ENCODE assay signal across 9 cellular contexts in the genomic region with DNA sequence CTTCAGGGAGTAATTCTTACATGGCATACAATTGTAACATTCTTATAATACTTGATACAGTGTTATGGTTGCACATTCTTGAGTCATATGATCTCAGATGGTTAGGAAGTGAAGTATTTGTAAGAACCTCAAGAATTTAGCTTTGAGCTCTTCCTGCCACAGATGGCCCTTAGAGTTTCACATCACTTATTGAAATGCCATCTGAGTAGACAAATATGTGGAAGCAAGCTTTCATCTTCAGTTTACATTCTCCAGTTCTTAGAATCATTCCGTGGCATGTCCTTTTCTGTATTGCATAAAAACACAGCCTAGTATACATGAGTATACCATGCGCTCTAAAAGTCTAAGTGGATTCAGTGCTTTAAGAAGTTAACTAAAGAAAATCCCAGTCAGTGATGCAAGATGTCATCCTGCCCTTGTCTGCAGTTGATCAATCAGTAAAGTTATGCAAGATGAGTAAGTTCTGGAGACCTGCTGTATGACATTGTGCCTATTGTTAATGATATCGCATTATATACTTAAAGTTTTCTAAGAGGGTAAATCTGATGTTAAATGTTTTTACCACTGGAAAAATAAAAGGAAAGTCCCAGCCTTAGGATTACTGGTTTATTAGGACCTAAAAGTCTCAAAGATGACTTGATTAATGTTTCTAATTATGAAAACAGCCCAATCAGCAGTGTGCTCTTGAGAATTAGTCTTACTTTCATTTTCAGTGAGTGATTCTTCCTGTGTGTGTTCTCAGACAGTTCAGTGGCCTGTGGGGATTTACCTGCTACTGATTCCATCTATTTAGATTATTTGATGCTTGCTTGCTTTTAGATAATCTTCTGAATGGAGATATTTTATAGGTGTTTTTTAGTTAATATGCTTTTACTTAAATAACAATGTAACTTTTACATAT. TPM values are rescaled to one million over a fixed set of nuclear protein-coding genes. Genes with fewer than 3 reads are reported as not detected.
DNase-seq lines count a peak whose midpoint lies in the region; ATAC-seq, FAIRE-seq and TF ChIP-seq lines count a peak whose summit lies in the region.
"Had no signal": no experiment of that assay in that cellular context is flagged by ENCODE, and none has a peak within 500 bp of the region (broad histone marks: within the 10 kb centered on the region; RNA-seq: fewer than 3 reads in every experiment).

No MANE protein-coding gene starts in this region.

- peaks cover 42% of the 10 kb centered on the region for H3K27me3 Mint-ChIP-seq in activated CD4-positive, alpha-beta T cell treated with anti-CD3 and anti-CD28 coated beads, Interleukin-2, amount 10 ng/mL, durations not matched to agents 24 days and 14 days
- H3K27me3 Mint-ChIP-seq in memory B cell, result no peaks in the 10 kb centered on the region

- BruUV-seq in K562 (replicated peaks; lab: Mats Ljungman, UMichigan), result no TSS peak

- H3K79me2 ChIP-seq in K562 (ENCODE audit: control insufficient read depth, insufficient read depth, low read length), result peaks cover 11% of the 10 kb centered on the region; the same call in 2 of the 3 replicates

- TF ChIP-seq POLR2A in K562 (conservative IDR thresholded peaks at IDR 0.05), result no peak; the same call in 1 of the 2 replicates

- no peaks in the 10 kb centered on the region for H3K9me1 ChIP-seq in K562 (ENCODE audit: control insufficient read depth, insufficient read depth, low read length)

- H3K27ac Mint-ChIP-seq in activated CD4-positive, alpha-beta T cell treated with anti-CD3 and anti-CD28 coated beads, Interleukin-2, amount 10 ng/mL, durations not matched to agents 24 days and 14 days, result peak overlapping the region; percentile 77
- H3K27ac Mint-ChIP-seq in memory B cell, result peak overlapping the region; percentile 96

- TF ChIP-seq EP300 in K562 (IDR thresholded peaks at IDR 0.05; ENCODE audit: low read length), result no peak

- 93% methylated on average over 3 of the region's 3 CpGs for WGBS in K562 (ENCODE audit: insufficient coverage, low coverage, missing lambda C conversion rate)

- no peaks in the 10 kb centered on the region for H3K9me3 ChIP-seq in K562 (replicated peaks; ENCODE audit: control insufficient read depth, insufficient read depth, low read depth, low read length)

- POLR2A ChIA-PET in K562 (lab: Yijun Ruan, JAX), result interaction anchor here (3.3 kb wide), 1 partner anchor 10 kb away, joined by 26 read pairs; no protein-coding TSS in a partner anchor

- H3K9ac ChIP-seq in K562 (ENCODE audit: insufficient read depth in 1 of 2, low read depth in 2 of 2, low read length in 2 of 2), result no peak overlapping the region

- H3K36me3 ChIP-seq in K562 (ENCODE audit: control insufficient read depth, insufficient read depth, low read length), result peaks cover 98% of the 10 kb centered on the region

- no peaks in the 10 kb centered on the region for H3K9me3 Mint-ChIP-seq in activated CD4-positive, alpha-beta T cell treated with anti-CD3 and anti-CD28 coated beads, Interleukin-2, amount 10 ng/mL, durations not matched to agents 24 days and 14 days
- H3K9me3 Mint-ChIP-seq in memory B cell, result no peaks in the 10 kb centered on the region

- H4K20me1 ChIP-seq in K562 (replicated peaks; ENCODE audit: control insufficient read depth, insufficient read depth, low read length), result no peaks in the 10 kb centered on the region

- no peak for TF ChIP-seq RAD21 in K562 (CRISPR knock-in tag; conservative IDR thresholded peaks at IDR 0.05 in 1 of 2, IDR thresholded peaks at IDR 0.05 in 1 of 2)

- no peak for TF ChIP-seq CTCF in K562 (IDR thresholded peaks at IDR 0.05 in 2 of 3, conservative IDR thresholded peaks at IDR 0.05 in 1 of 3; ENCODE audit: insufficient read depth in 2 of 3, low read depth in 1 of 3, low read length in 3 of 3)

- H3K4me1 Mint-ChIP-seq in activated CD4-positive, alpha-beta T cell treated with anti-CD3 and anti-CD28 coated beads, Interleukin-2, amount 10 ng/mL, durations not matched to agents 24 days and 14 days, result peaks cover 23% of the 10 kb centered on the region
- H3K4me1 Mint-ChIP-seq in memory B cell, result peaks cover 31% of the 10 kb centered on the region

- no peak overlapping the region for H2AFZ ChIP-seq in K562 (ENCODE audit: low read depth, low read length)

- H3K27ac ChIP-seq in K562 (ENCODE audit: extremely low read depth, low read depth, low read length), result no peak overlapping the region

- CTCF ChIA-PET in K562 (lab: Yijun Ruan, JAX; ENCODE audit: low intra/inter-chr PET ratio), result interaction anchor here (0.6 kb wide), 1 partner anchor 21 kb away, joined by 3 read pairs; no protein-coding TSS in a partner anchor

- FAIRE-seq in K562 (lab: Jason Lieb, UNC), result no peak
- FAIRE-seq: G401.6 had no signal

- DNase-seq in activated CD4-positive, alpha-beta T cell treated with anti-CD3 and anti-CD28 coated beads, Interleukin-2, amount 10 ng/mL, durations not matched to agents 24 days and 14 days, result no peak
- DNase-seq in activated CD4-positive, alpha-beta T cell treated with anti-CD3 and anti-CD28 coated beads, Interleukin-2, amount 50 U/mL, for 4 hours, result no peak
- DNase-seq in NAMALWA (ENCODE audit: low spot score), result peak; percentile 64
- DNase-seq in K562 (ENCODE audit: extremely low read depth in 1 of 4, low spot score in 3 of 4), result no peak
- no peak for DNase-seq in memory B cell (ENCODE audit: low spot score in 2 of 2)
- no peak for DNase-seq in NCI-H524 treated with DMSO at 0.1 percent for 48 hours (lab: John Stamatoyannopoulos, UW)
- DNase-seq in NCI-H526 treated with DMSO at 0.1 percent for 48 hours (lab: John Stamatoyannopoulos, UW), result no peak

- H3K4me3 ChIP-seq in K562, result no peak overlapping the region

- no peaks in the 10 kb centered on the region for H3K27me3 ChIP-seq in K562 (ENCODE audit: control insufficient read depth in 2 of 2, insufficient read depth in 2 of 2, low read length in 2 of 2)

- no peaks in the 10 kb centered on the region for H3K36me3 Mint-ChIP-seq in activated CD4-positive, alpha-beta T cell treated with anti-CD3 and anti-CD28 coated beads, Interleukin-2, amount 10 ng/mL, durations not matched to agents 24 days and 14 days (ENCODE audit: low read depth)
- H3K36me3 Mint-ChIP-seq in memory B cell, result no peaks in the 10 kb centered on the region

- ATAC-seq in HG02571 (IDR thresholded peaks at IDR 0.05; ENCODE audit: unreplicated experiment) (peak; percentile 92), K562 (no peak), memory B cell (ENCODE audit: low read depth) (peak; percentile 85)

- in situ Hi-C loops in K562 (cut with MboI), result loop anchor here (10.0 kb wide), 1 partner anchor 216 kb away; no protein-coding TSS in a partner anchor

- no peak overlapping the region for H3K4me2 ChIP-seq in K562 (ENCODE audit: insufficient read depth, low read length)

- peak overlapping the region; percentile 68 for H3K4me3 Mint-ChIP-seq in activated CD4-positive, alpha-beta T cell treated with anti-CD3 and anti-CD28 coated beads, Interleukin-2, amount 10 ng/mL, durations not matched to agents 24 days and 14 days
- H3K4me3 Mint-ChIP-seq in memory B cell, result peak overlapping the region; percentile 83

- H3K4me1 ChIP-seq in K562 (replicated peaks in 1 of 2; ENCODE audit: control insufficient read depth in 2 of 2, insufficient read depth in 2 of 2, low read length in 2 of 2), result no peaks in the 10 kb centered on the region

- intact Hi-C loops in activated CD4-positive, alpha-beta T cell treated with anti-CD3 and anti-CD28 coated beads, Interleukin-2, amount 10 ng/mL, durations not matched to agents 24 days and 14 days (cut with micrococcal nuclease), result loop anchor here (1.0 to 10.0 kb wide), 5 partner anchors 13 to 206 kb away; partner anchors contain the start of genes ARSK, GLRX, RFESD and SKIC3
- intact Hi-C loops in K562 (cut with micrococcal nuclease), result no loop called here

TF ChIP-seq in K562, 482 proteins besides CTCF, POLR2A, EP300 and RAD21 (continues in another document):
- TF ChIP-seq ZNF830 (CRISPR knock-in tag; IDR thresholded peaks at IDR 0.05), result no peak
- TF ChIP-seq MTA2 (IDR thresholded peaks at IDR 0.05; ENCODE audit: low read depth), result no peak
- TF ChIP-seq ZNF707 (CRISPR knock-in tag; conservative IDR thresholded peaks at IDR 0.05), result no peak
- no peak for TF ChIP-seq POLR3G (IDR thresholded peaks at IDR 0.05; ENCODE audit: extremely low read depth, insufficient read length, insufficient replicate concordance)
- TF ChIP-seq, protein P1, sequence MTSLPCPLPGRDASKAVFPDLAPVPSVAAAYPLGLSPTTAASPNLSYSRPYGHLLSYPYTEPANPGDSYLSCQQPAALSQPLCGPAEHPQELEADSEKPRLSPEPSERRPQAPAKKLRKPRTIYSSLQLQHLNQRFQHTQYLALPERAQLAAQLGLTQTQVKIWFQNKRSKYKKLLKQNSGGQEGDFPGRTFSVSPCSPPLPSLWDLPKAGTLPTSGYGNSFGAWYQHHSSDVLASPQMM (CRISPR knock-in tag; IDR thresholded peaks at IDR 0.05), result no peak
- TF ChIP-seq ZNF134 (CRISPR knock-in tag; conservative IDR thresholded peaks at IDR 0.05), result no peak
- no peak for TF ChIP-seq SMARCB1 (IDR thresholded peaks at IDR 0.05; ENCODE audit: insufficient read length, low read depth)
- TF ChIP-seq, protein P2, sequence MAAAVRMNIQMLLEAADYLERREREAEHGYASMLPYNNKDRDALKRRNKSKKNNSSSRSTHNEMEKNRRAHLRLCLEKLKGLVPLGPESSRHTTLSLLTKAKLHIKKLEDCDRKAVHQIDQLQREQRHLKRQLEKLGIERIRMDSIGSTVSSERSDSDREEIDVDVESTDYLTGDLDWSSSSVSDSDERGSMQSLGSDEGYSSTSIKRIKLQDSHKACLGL (CRISPR knock-in tag; IDR thresholded peaks at IDR 0.05; ENCODE audit: borderline replicate concordance, poor library complexity, severe bottlenecking), result no peak

RNA-seq across cellular contexts. Expression of gene RHOBTB3, which starts 29.4 kb away (rescaled TPM):
- total RNA-seq in activated CD4-positive, alpha-beta T cell treated with anti-CD3 and anti-CD28 coated beads, Interleukin-2, amount 10 ng/mL, durations not matched to agents 24 days and 14 days, result 0.37 and 0.45 TPM in 2 replicates
- total RNA-seq in K562 (2011; cell fraction: chromatin; rRNA removed; ENCODE audit: low replicate concordance), result 221 and 302 TPM in 2 replicates
- 117 and 137 TPM in 2 replicates for total RNA-seq in K562 (2011; cell fraction: nucleolus; rRNA removed)
- 147 and 234 TPM in 2 replicates for total RNA-seq in K562 (2011; cell fraction: nucleoplasm; rRNA removed)
- 107 and 112 TPM in 2 replicates for total RNA-seq in K562 (2014; rRNA removed)
- 142 and 164 TPM in 2 replicates for total RNA-seq in K562 (2014; rRNA removed; fragmentation: Illumina TruSeq; extraction: Trizol)
- total RNA-seq in K562 (2015; rRNA removed; fragmentation: Illumina TruSeq; extraction: Trizol), result 133 and 143 TPM in 2 replicates
- 124 and 142 TPM in 2 replicates for total RNA-seq in K562 (2021)
- 128 and 166 TPM in 2 replicates for polyA plus RNA-seq in K562 (2011; rRNA removed)
- polyA plus RNA-seq in K562 (2011; cell fraction: cytosol; rRNA removed), result 180 and 257 TPM in 2 replicates
- polyA plus RNA-seq in K562 (2011; cell fraction: nucleus; rRNA removed), result 207 and 234 TPM in 2 replicates
- polyA plus RNA-seq in K562 (2012), result 73.9 and 97.8 TPM in 2 replicates
- 111 and 115 TPM in 2 replicates for polyA plus RNA-seq in K562 (2014; fragmentation: Illumina TruSeq; extraction: Trizol)
- 10 to 100 TPM; 39.7 to 53.0 TPM for polyA plus RNA-seq in K562 (2014; fragmentation: Nextera tagmentation; extraction: Ambion mirVana)
- 78.4 and 81.2 TPM in 2 replicates for polyA plus RNA-seq in K562 (2014; rRNA removed)
- 373 and 438 TPM in 2 replicates for polyA minus RNA-seq in K562 (2011; rRNA and poly(A)+ RNA removed)
- 200 and 263 TPM in 2 replicates for polyA minus RNA-seq in K562 (2011; cell fraction: cytosol; rRNA and poly(A)+ RNA removed)
- 246 and 302 TPM in 2 replicates for polyA minus RNA-seq in K562 (2011; cell fraction: nucleus; rRNA and poly(A)+ RNA removed)

Comparison
In these comparisons a context has a peak if more than half of its experiments do, and no peak if none do; other contexts are left out.
1. RNA of gene RHOBTB3, which starts 29.4 kb away (total RNA-seq): 107 to 302 TPM in K562; 0.37 to 0.45 TPM in activated CD4-positive, alpha-beta T cell treated with anti-CD3 and anti-CD28 coated beads, Interleukin-2, amount 10 ng/mL, durations not matched to agents 24 days and 14 days; every median in the first group is over 10 times any median in the second.